ENCODE assay signal across 8 cellular contexts in genomic region chr12:26936559-26937442, GRCh38. TPM values are rescaled to one million over a fixed set of nuclear protein-coding genes. Genes with fewer than 3 reads are reported as not detected.
A peak's percentile ranks its signal among the peaks of the same experiment; 100 is the strongest.
DNase-seq lines count a peak whose midpoint lies in the region; ATAC-seq and TF ChIP-seq lines count a peak whose summit lies in the region.

No MANE protein-coding gene starts in this region.

- peak overlapping the region; percentile 94 for H3K4me3 Mint-ChIP-seq in activated CD4-positive, alpha-beta memory T cell treated with anti-CD3 and anti-CD28 coated beads for 36 hours
- H3K4me3 Mint-ChIP-seq in stimulated activated naive CD8-positive, alpha-beta T cell treated with anti-CD3 and anti-CD28 coated beads, Interleukin-15, Interleukin-2, amounts not matched to agents 100 ng/mL and 50 ng/mL, for 24 hours, result peak overlapping the region; percentile 99

- peaks cover 49% of the 10 kb centered on the region for H3K4me1 Mint-ChIP-seq in activated CD4-positive, alpha-beta memory T cell treated with anti-CD3 and anti-CD28 coated beads for 36 hours (ENCODE audit: low read depth)
- peaks cover 71% of the 10 kb centered on the region for H3K4me1 Mint-ChIP-seq in stimulated activated naive CD8-positive, alpha-beta T cell treated with anti-CD3 and anti-CD28 coated beads, Interleukin-15, Interleukin-2, amounts not matched to agents 100 ng/mL and 50 ng/mL, for 24 hours (ENCODE audit: low read depth)

- peaks cover 3 to 58% (median 38%) of the 10 kb centered on the region in 12 donors for H3K4me1 ChIP-seq in heart left ventricle

- peaks cover 20% of the 10 kb centered on the region for H3K36me3 Mint-ChIP-seq in activated CD4-positive, alpha-beta memory T cell treated with anti-CD3 and anti-CD28 coated beads for 36 hours
- H3K36me3 Mint-ChIP-seq in stimulated activated naive CD8-positive, alpha-beta T cell treated with anti-CD3 and anti-CD28 coated beads, Interleukin-15, Interleukin-2, amounts not matched to agents 100 ng/mL and 50 ng/mL, for 24 hours (ENCODE audit: low read depth), result peaks cover 36% of the 10 kb centered on the region

- DNase-seq in heart left ventricle (no peak), left cardiac atrium (no peak), NCI-H2107 treated with DMSO at 0.1 percent for 48 hours (lab: John Stamatoyannopoulos, UW; ENCODE audit: unreplicated experiment) (no peak)
- DNase-seq in activated CD4-positive, alpha-beta memory T cell treated with anti-CD3 and anti-CD28 coated beads for 36 hours, result peak; percentile 27
- no peak for DNase-seq in stimulated activated CD8-positive, alpha-beta memory T cell treated with anti-CD3 and anti-CD28 coated beads, Interleukin-4, amount 100 ng/mL, for 48 hours

- WGBS in heart left ventricle, 4 donors, result 20 to 27% (median 23%) methylated on average over 8 of the region's 8 CpGs

- POLR2A ChIA-PET in activated CD4-positive, alpha-beta memory T cell treated with anti-CD3 and anti-CD28 coated beads for 36 hours (lab: Charles Lee), result interaction anchor here (1.0 kb wide), 1 partner anchor 77 kb away, joined by 3 read pairs; the partner anchor contains the start of gene TM7SF3

- no peak for TF ChIP-seq CTCF in heart left ventricle (IDR thresholded peaks at IDR 0.05)

- H3K36me3 ChIP-seq in heart left ventricle, result peaks cover 0 to 22% (median 8%) of the 10 kb centered on the region in 9 donors

- H3K27ac ChIP-seq in heart left ventricle, result peak overlapping the region in 11 of 12 donors; percentile 94 to 98 (median 97)

- ATAC-seq in heart left ventricle, result no peak
- ATAC-seq in left cardiac atrium, result no peak
- ATAC-seq in GM19455 (IDR thresholded peaks at IDR 0.05; ENCODE audit: unreplicated experiment), result no peak

- no peaks in the 10 kb centered on the region for H3K27me3 ChIP-seq in heart left ventricle

- no peak for TF ChIP-seq POLR2A in heart left ventricle (IDR thresholded peaks at IDR 0.05)

- intact Hi-C loops in heart left ventricle (cut with DNase I), result loop anchor here in 8 of 10 donors (2.0 to 10.0 kb wide), 6 partner anchors 76 to 370 kb away; partner anchors contain the start of genes TM7SF3 (in 6 of the 8) and STK38L (in 1 of the 8)
- intact Hi-C loops in left cardiac atrium (cut with DNase I), result no loop called here
- intact Hi-C loops in activated CD4-positive, alpha-beta memory T cell treated with anti-CD3 and anti-CD28 coated beads for 36 hours (cut with micrococcal nuclease), result loop anchor here (5.0 to 10.0 kb wide), 3 partner anchors 84 to 848 kb away; partner anchors contain the start of genes KLHL42 and MANSC4

- H3K4me3 ChIP-seq in heart left ventricle (peak overlapping the region; percentile 54 to 97 (median 88)), iPS-11a (ENCODE audit: low read depth, low read length) (peak overlapping the region; percentile 96)

- no peaks in the 10 kb centered on the region for H3K9me3 ChIP-seq in heart left ventricle

- no peaks in the 10 kb centered on the region for H3K9me3 Mint-ChIP-seq in activated CD4-positive, alpha-beta memory T cell treated with anti-CD3 and anti-CD28 coated beads for 36 hours
- no peaks in the 10 kb centered on the region for H3K9me3 Mint-ChIP-seq in stimulated activated naive CD8-positive, alpha-beta T cell treated with anti-CD3 and anti-CD28 coated beads, Interleukin-15, Interleukin-2, amounts not matched to agents 100 ng/mL and 50 ng/mL, for 24 hours

- CTCF ChIA-PET in activated CD4-positive, alpha-beta memory T cell treated with anti-CD3 and anti-CD28 coated beads for 36 hours (lab: Charles Lee), result interaction anchor here (1.0 to 2.0 kb wide), 4 partner anchors 51 to 369 kb away, joined by 4 to 10 read pairs (median 8); partner anchors contain the start of gene TM7SF3

- H3K27me3 Mint-ChIP-seq in activated CD4-positive, alpha-beta memory T cell treated with anti-CD3 and anti-CD28 coated beads for 36 hours, result no peaks in the 10 kb centered on the region
- H3K27me3 Mint-ChIP-seq in stimulated activated naive CD8-positive, alpha-beta T cell treated with anti-CD3 and anti-CD28 coated beads, Interleukin-15, Interleukin-2, amounts not matched to agents 100 ng/mL and 50 ng/mL, for 24 hours, result no peaks in the 10 kb centered on the region

- H3K27ac Mint-ChIP-seq in activated CD4-positive, alpha-beta memory T cell treated with anti-CD3 and anti-CD28 coated beads for 36 hours, result peak overlapping the region; percentile 98
- H3K27ac Mint-ChIP-seq in stimulated activated naive CD8-positive, alpha-beta T cell treated with anti-CD3 and anti-CD28 coated beads, Interleukin-15, Interleukin-2, amounts not matched to agents 100 ng/mL and 50 ng/mL, for 24 hours, result peak overlapping the region; percentile 99

RNA-seq across cellular contexts. Expression of gene INTS13, which starts 1.0 kb away (rescaled TPM):
- total RNA-seq in heart left ventricle (10 to 100 TPM; 14.1 to 24.1 (median 18.5) TPM), left cardiac atrium (10 to 100 TPM; 14.6 to 18.6 TPM)
- polyA plus RNA-seq in heart left ventricle, result 10 to 100 TPM; 22.6 to 24.8 TPM
- 10 to 100 TPM; 54.5 to 54.8 TPM for total RNA-seq in activated CD4-positive, alpha-beta memory T cell treated with anti-CD3 and anti-CD28 coated beads for 36 hours

RNA-seq across cellular contexts. Expression of gene FGFR1OP2, which starts 1.5 kb away (rescaled TPM):
- total RNA-seq in heart left ventricle, result 10 to 100 TPM; 26.3 to 54.9 (median 30.8) TPM
- polyA plus RNA-seq in heart left ventricle, result 10 to 100 TPM; 28.0 to 44.2 TPM
- total RNA-seq in left cardiac atrium, result 10 to 100 TPM; 36.3 to 41.1 TPM
- total RNA-seq in activated CD4-positive, alpha-beta memory T cell treated with anti-CD3 and anti-CD28 coated beads for 36 hours, result 10 to 100 TPM; 49.1 to 50.7 TPM

Comparison
In these comparisons a context has a peak if more than half of its experiments do, and no peak if none do; other contexts are left out.
1. intact Hi-C loops: an anchor here in heart left ventricle (2.0 to 10.0 kb wide) and activated CD4-positive, alpha-beta memory T cell treated with anti-CD3 and anti-CD28 coated beads for 36 hours (5.0 to 10.0 kb wide); none called in left cardiac atrium.